18 cellular contexts compared by ENCODE assay signal in genomic region chr10:120632047-120632446, GRCh38.
A peak's percentile ranks its signal among the peaks of the same experiment; 100 is the strongest.
DNase-seq lines count a peak whose midpoint lies in the region; ATAC-seq, FAIRE-seq and TF ChIP-seq lines count a peak whose summit lies in the region.
"Had no signal": no experiment of that assay in that cellular context is flagged by ENCODE, and none has a peak within 500 bp of the region (broad histone marks: within the 10 kb centered on the region; RNA-seq: fewer than 3 reads in every experiment).

No MANE protein-coding gene starts in this region.

- ATAC-seq in A549 (no peak), upper lobe of right lung (no peak), right cardiac atrium (no peak), GM18861 (IDR thresholded peaks at IDR 0.05; ENCODE audit: unreplicated experiment) (no peak)

- no peak overlapping the region for H3K27ac ChIP-seq in A549
- H3K27ac ChIP-seq in astrocyte (ENCODE audit: low read depth, low read length) = no peak overlapping the region
- no peak overlapping the region for H3K27ac ChIP-seq in upper lobe of right lung
- no peak overlapping the region for H3K27ac ChIP-seq in right cardiac atrium (ENCODE audit: low read length)
- H3K27ac ChIP-seq: 22Rv1, BLaER1 had no signal

- H3K4me3 Mint-ChIP-seq in astrocyte (ENCODE audit: unreplicated experiment) = no peak overlapping the region
- H3K4me3 Mint-ChIP-seq: CD14-positive monocyte; CD4-positive, alpha-beta memory T cell had no signal

- no peaks in the 10 kb centered on the region for H3K4me1 Mint-ChIP-seq in astrocyte (ENCODE audit: low read depth, unreplicated experiment)
- H3K4me1 Mint-ChIP-seq: CD4-positive, alpha-beta memory T cell had no signal

- FAIRE-seq in A549 (lab: Jason Lieb, UNC) = no peak
- FAIRE-seq in astrocyte (lab: Jason Lieb, UNC) = no peak
- FAIRE-seq: GM12892, GM18507, H1 had no signal

- DNase-seq in A549 (ENCODE audit: low read depth in 1 of 2, low spot score in 1 of 2) (no peak), M059J (ENCODE audit: low read depth) (peak; percentile 36), astrocyte (ENCODE audit: low read depth) (peak; percentile 23), fibroblast of the aortic adventitia (ENCODE audit: low read depth) (peak; percentile 21), upper lobe of right lung (no peak), right cardiac atrium (no peak)
- DNase-seq: CD4-positive, alpha-beta memory T cell; DMS153; DMS79; GDM1 had no signal

- intact Hi-C loops in upper lobe of right lung (cut with DNase I) (no loop called here), right cardiac atrium (cut with DNase I) (no loop called here)

- no peak for TF ChIP-seq POLR2A in A549 (IDR thresholded peaks at IDR 0.05; ENCODE audit: low read length)

- no peaks in the 10 kb centered on the region for H3K9me3 Mint-ChIP-seq in astrocyte (ENCODE audit: unreplicated experiment)

- POLR2A ChIA-PET in A549 (lab: Yijun Ruan, JAX) = no interaction called here

- H3K27me3 ChIP-seq in astrocyte (ENCODE audit: insufficient read depth, low read length) (no peaks in the 10 kb centered on the region), upper lobe of right lung (no peaks in the 10 kb centered on the region), right cardiac atrium (ENCODE audit: control insufficient read depth, insufficient read depth) (no peaks in the 10 kb centered on the region)
- H3K27me3 ChIP-seq: BLaER1 had no signal

- TF ChIP-seq RAD21 in A549 (conservative IDR thresholded peaks at IDR 0.05 in 1 of 2, IDR thresholded peaks at IDR 0.05 in 1 of 2) = no peak

- H3K27me3 Mint-ChIP-seq in astrocyte (ENCODE audit: low read depth, unreplicated experiment) = peaks cover 11% of the 10 kb centered on the region

- no peak overlapping the region for H3K4me2 ChIP-seq in A549
- no peak overlapping the region for H3K4me2 ChIP-seq in astrocyte (ENCODE audit: low read length)
- H3K4me2 ChIP-seq: BLaER1 had no signal

- H3K79me2 ChIP-seq in astrocyte (ENCODE audit: insufficient read depth, low read length) = no peaks in the 10 kb centered on the region

- H3K4me3 ChIP-seq in A549 (no peak overlapping the region), astrocyte (ENCODE audit: insufficient read depth, low read depth, low read length) (no peak overlapping the region), fibroblast of the aortic adventitia (ENCODE audit: low read depth, low read length) (no peak overlapping the region), upper lobe of right lung (no peak overlapping the region), right cardiac atrium (ENCODE audit: low read length) (no peak overlapping the region)
- H3K4me3 ChIP-seq: BLaER1, HAP-1 had no signal

- no peak overlapping the region for H3K27ac Mint-ChIP-seq in astrocyte (ENCODE audit: unreplicated experiment)
- H3K27ac Mint-ChIP-seq: CD14-positive monocyte; CD4-positive, alpha-beta memory T cell had no signal

- CTCF ChIA-PET in A549 (lab: Yijun Ruan, JAX) = no interaction called here

- no peak overlapping the region for H3K9ac ChIP-seq in astrocyte (ENCODE audit: low read length)
- H3K9ac ChIP-seq: BLaER1 had no signal

- H3K4me1 ChIP-seq in A549 = no peaks in the 10 kb centered on the region
- no peaks in the 10 kb centered on the region for H3K4me1 ChIP-seq in astrocyte (ENCODE audit: insufficient read depth, low read length)
- no peaks in the 10 kb centered on the region for H3K4me1 ChIP-seq in upper lobe of right lung
- H3K4me1 ChIP-seq in right cardiac atrium (ENCODE audit: control insufficient read depth, insufficient read depth, low read length) = no peaks in the 10 kb centered on the region
- H3K4me1 ChIP-seq: BLaER1 had no signal

- H2AFZ ChIP-seq in astrocyte (ENCODE audit: low read depth, low read length) = no peak overlapping the region

- H3K36me3 Mint-ChIP-seq in astrocyte (ENCODE audit: low read depth, unreplicated experiment) = no peaks in the 10 kb centered on the region
- H3K36me3 Mint-ChIP-seq: CD14-positive monocyte; CD4-positive, alpha-beta memory T cell had no signal

- no peaks in the 10 kb centered on the region for H3K36me3 ChIP-seq in astrocyte (ENCODE audit: insufficient read depth, low read length)
- H3K36me3 ChIP-seq in upper lobe of right lung = no peaks in the 10 kb centered on the region
- H3K36me3 ChIP-seq: BLaER1, HAP-1 had no signal

- TF ChIP-seq CTCF in A549 (IDR thresholded peaks at IDR 0.05) (no peak), astrocyte (IDR thresholded peaks at IDR 0.05; ENCODE audit: insufficient read depth, low read depth, low read length) (no peak), fibroblast of the aortic adventitia (IDR thresholded peaks at IDR 0.05; ENCODE audit: insufficient read depth, low read length) (no peak), upper lobe of right lung (IDR thresholded peaks at IDR 0.05) (no peak)

- no peak for TF ChIP-seq EP300 in A549 (IDR thresholded peaks at IDR 0.05)

- WGBS in A549 (ENCODE audit: missing lambda C conversion rate) = 0% methylated on average over 1 of the region's 1 CpG
- 71% methylated on average over 1 of the region's 1 CpG for WGBS in right cardiac atrium

- H3K9me3 ChIP-seq in A549 (no peaks in the 10 kb centered on the region), astrocyte (ENCODE audit: insufficient read depth, low read depth, low read length) (no peaks in the 10 kb centered on the region), upper lobe of right lung (peaks cover 4% of the 10 kb centered on the region), right cardiac atrium (ENCODE audit: control insufficient read depth, low read length) (no peaks in the 10 kb centered on the region)
- H3K9me3 ChIP-seq: BLaER1, HAP-1 had no signal

- no peaks in the 10 kb centered on the region for H4K20me1 ChIP-seq in astrocyte (ENCODE audit: insufficient read depth, low read length)
- H4K20me1 ChIP-seq: BLaER1 had no signal

TF ChIP-seq in A549, 52 proteins besides CTCF, POLR2A, EP300 and RAD21:
- TF ChIP-seq FOXS1 (CRISPR knock-in tag; IDR thresholded peaks at IDR 0.05) (no peak), NR3C1 (IDR thresholded peaks at IDR 0.05) (no peak), ZFP36 (IDR thresholded peaks at IDR 0.05; ENCODE audit: borderline replicate concordance, partially characterized antibody) (no peak), EHF (CRISPR knock-in tag; IDR thresholded peaks at IDR 0.05) (no peak), MAFK (IDR thresholded peaks at IDR 0.05; ENCODE audit: partially characterized antibody) (peak; percentile 9)
- TF ChIP-seq, protein P1, sequence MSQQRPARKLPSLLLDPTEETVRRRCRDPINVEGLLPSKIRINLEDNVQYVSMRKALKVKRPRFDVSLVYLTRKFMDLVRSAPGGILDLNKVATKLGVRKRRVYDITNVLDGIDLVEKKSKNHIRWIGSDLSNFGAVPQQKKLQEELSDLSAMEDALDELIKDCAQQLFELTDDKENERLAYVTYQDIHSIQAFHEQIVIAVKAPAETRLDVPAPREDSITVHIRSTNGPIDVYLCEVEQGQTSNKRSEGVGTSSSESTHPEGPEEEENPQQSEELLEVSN (IDR thresholded peaks at IDR 0.05; ENCODE audit: borderline replicate concordance, low read depth) = no peak

Comparison
In these comparisons a context has a peak if more than half of its experiments do, and no peak if none do; other contexts are left out.
1. DNase-seq: peak in M059J (single experiment), astrocyte (single experiment) and fibroblast of the aortic adventitia (single experiment); none in A549 (0 of 2), upper lobe of right lung (single experiment) and right cardiac atrium (0 of 3).